In genomic region chr4:82811838-82812672, GRCh38 we compare ENCODE assay signal across 11 cellular contexts. TPM values are rescaled to one million over a fixed set of nuclear protein-coding genes. Genes with fewer than 3 reads are reported as not detected.
DNase-seq lines count a peak whose midpoint lies in the region; ATAC-seq and TF ChIP-seq lines count a peak whose summit lies in the region.
"Had no signal": no experiment of that assay in that cellular context is flagged by ENCODE, and none has a peak within 500 bp of the region (broad histone marks: within the 10 kb centered on the region; RNA-seq: fewer than 3 reads in every experiment).

No MANE protein-coding gene starts in this region.

- H3K27me3 ChIP-seq in HUES48 (ENCODE audit: control insufficient read depth, insufficient read depth, low read length) (peaks cover 77% of the 10 kb centered on the region), iPS-18a (ENCODE audit: control insufficient read depth, insufficient read depth, low read length) (peaks cover 64% of the 10 kb centered on the region)
- H3K27me3 ChIP-seq: heart right ventricle had no signal

- no peak for ATAC-seq in T-helper 17 cell
- ATAC-seq in stimulated activated effector memory CD8-positive, alpha-beta T cell treated with anti-CD3 and anti-CD28 coated beads, Interleukin-12 subunit alpha, Interleukin-12 subunit beta, amount 100 ng/mL, for 72 hours: no peak
- no peak for ATAC-seq in GM19395 (IDR thresholded peaks at IDR 0.05; ENCODE audit: unreplicated experiment)

- in situ Hi-C loops in GM13977 (cut with MboI; ENCODE audit: low pct_unique_long_range_greater_than_20kb, low sequenced_read_pairs, unreplicated experiment): no loop called here

- H3K4me3 Mint-ChIP-seq in T-helper 17 cell: peak overlapping the region; percentile 31
- no peak overlapping the region for H3K4me3 Mint-ChIP-seq in stimulated activated effector memory CD8-positive, alpha-beta T cell treated with anti-CD3 and anti-CD28 coated beads, Interleukin-12 subunit alpha, Interleukin-12 subunit beta, amount 100 ng/mL, for 72 hours
- H3K4me3 Mint-ChIP-seq: activated T-cell treated with anti-CD3 and anti-CD28 coated beads, Interleukin-2, amount 50 U/mL, for 24 hours; central memory CD8-positive, alpha-beta T cell had no signal

- no peak for TF ChIP-seq CTCF in GM13977 (IDR thresholded peaks at IDR 0.05; ENCODE audit: extremely low read depth, insufficient read depth, missing control alignments)
- TF ChIP-seq CTCF in GM10266 (IDR thresholded peaks at IDR 0.05; ENCODE audit: control insufficient read depth, insufficient read depth, low read depth, missing control alignments): no peak

- H3K36me3 Mint-ChIP-seq in T-helper 17 cell (ENCODE audit: low read depth): no peaks in the 10 kb centered on the region
- peaks cover 4% of the 10 kb centered on the region for H3K36me3 Mint-ChIP-seq in stimulated activated effector memory CD8-positive, alpha-beta T cell treated with anti-CD3 and anti-CD28 coated beads, Interleukin-12 subunit alpha, Interleukin-12 subunit beta, amount 100 ng/mL, for 72 hours

- H3K9ac ChIP-seq in HUES48 (ENCODE audit: low read depth, low read length) (no peak overlapping the region), iPS-18a (ENCODE audit: low read length) (no peak overlapping the region)

- H3K9me3 ChIP-seq in HUES48 (ENCODE audit: control insufficient read depth, insufficient read depth, low read length) (no peaks in the 10 kb centered on the region), T-helper 17 cell (ENCODE audit: control insufficient read depth, low read length, poor library complexity, severe bottlenecking) (no peaks in the 10 kb centered on the region), iPS-18a (ENCODE audit: control insufficient read depth, low read depth, low read length) (no peaks in the 10 kb centered on the region)
- H3K9me3 ChIP-seq: heart right ventricle had no signal

- H3K4me1 Mint-ChIP-seq in T-helper 17 cell: peaks cover 2% of the 10 kb centered on the region
- H3K4me1 Mint-ChIP-seq in stimulated activated effector memory CD8-positive, alpha-beta T cell treated with anti-CD3 and anti-CD28 coated beads, Interleukin-12 subunit alpha, Interleukin-12 subunit beta, amount 100 ng/mL, for 72 hours: peaks cover 6% of the 10 kb centered on the region
- H3K4me1 Mint-ChIP-seq: central memory CD8-positive, alpha-beta T cell had no signal

- H3K4me1 ChIP-seq in HUES48 (ENCODE audit: control insufficient read depth, insufficient read depth, low read length): peaks cover 7% of the 10 kb centered on the region
- H3K4me1 ChIP-seq in iPS-18a (ENCODE audit: control insufficient read depth, low read depth, low read length): peaks cover 9% of the 10 kb centered on the region

- no peaks in the 10 kb centered on the region for H3K36me3 ChIP-seq in HUES48 (ENCODE audit: control insufficient read depth, insufficient read depth, low read length)
- H3K36me3 ChIP-seq in iPS-18a (ENCODE audit: control insufficient read depth, low read depth, low read length): no peaks in the 10 kb centered on the region

- H3K9me3 Mint-ChIP-seq in stimulated activated effector memory CD8-positive, alpha-beta T cell treated with anti-CD3 and anti-CD28 coated beads, Interleukin-12 subunit alpha, Interleukin-12 subunit beta, amount 100 ng/mL, for 72 hours: no peaks in the 10 kb centered on the region
- H3K9me3 Mint-ChIP-seq: central memory CD8-positive, alpha-beta T cell had no signal

- H3K27me3 Mint-ChIP-seq in T-helper 17 cell: no peaks in the 10 kb centered on the region
- H3K27me3 Mint-ChIP-seq: central memory CD8-positive, alpha-beta T cell had no signal

- H3K4me3 ChIP-seq in HUES48 (ENCODE audit: low read depth, low read length): no peak overlapping the region
- peak overlapping the region; percentile 27 for H3K4me3 ChIP-seq in iPS-18a (ENCODE audit: low read length)
- H3K4me3 ChIP-seq: heart right ventricle had no signal

- peak overlapping the region; percentile 61 for H3K27ac Mint-ChIP-seq in T-helper 17 cell
- H3K27ac Mint-ChIP-seq in stimulated activated effector memory CD8-positive, alpha-beta T cell treated with anti-CD3 and anti-CD28 coated beads, Interleukin-12 subunit alpha, Interleukin-12 subunit beta, amount 100 ng/mL, for 72 hours: peak overlapping the region; percentile 22
- H3K27ac Mint-ChIP-seq: activated T-cell treated with anti-CD3 and anti-CD28 coated beads, Interleukin-2, amount 50 U/mL, for 24 hours had no signal

- DNase-seq in T-helper 17 cell (no peak), GM13977 (ENCODE audit: low spot score) (no peak), GM10266 (ENCODE audit: extremely low spot score) (no peak)
- no peak for DNase-seq in stimulated activated effector memory CD8-positive, alpha-beta T cell treated with anti-CD3 and anti-CD28 coated beads, Interleukin-12 subunit alpha, Interleukin-12 subunit beta, amount 100 ng/mL, for 72 hours (ENCODE audit: low spot score in 2 of 2)
- DNase-seq: activated T-cell treated with anti-CD3 and anti-CD28 coated beads, Interleukin-2, amount 50 U/mL, for 24 hours; DMS53; heart right ventricle had no signal

- H3K27ac ChIP-seq in HUES48 (ENCODE audit: low read depth, low read length) (peak overlapping the region; percentile 6), iPS-18a (ENCODE audit: low read length) (no peak overlapping the region)

RNA-seq across cellular contexts. Expression of gene SCD5, which starts 13.5 kb away (rescaled TPM):
- under 1 TPM; 0.60 to 0.65 TPM for total RNA-seq in T-helper 17 cell
